1 cellular context compared by ENCODE assay signal in genomic region chr3:20039765-20040475, GRCh38.
TF ChIP-seq lines count a peak whose summit lies in the region.

Gene KAT2B (plus strand): TSS chr3:20040446. CDS start chr3:20040478, 32 bp downstream.

TF ChIP-seq in HepG2, 621 proteins besides CTCF, POLR2A, EP300 and RAD21 (continued from another document):
- TF ChIP-seq, protein P1, sequence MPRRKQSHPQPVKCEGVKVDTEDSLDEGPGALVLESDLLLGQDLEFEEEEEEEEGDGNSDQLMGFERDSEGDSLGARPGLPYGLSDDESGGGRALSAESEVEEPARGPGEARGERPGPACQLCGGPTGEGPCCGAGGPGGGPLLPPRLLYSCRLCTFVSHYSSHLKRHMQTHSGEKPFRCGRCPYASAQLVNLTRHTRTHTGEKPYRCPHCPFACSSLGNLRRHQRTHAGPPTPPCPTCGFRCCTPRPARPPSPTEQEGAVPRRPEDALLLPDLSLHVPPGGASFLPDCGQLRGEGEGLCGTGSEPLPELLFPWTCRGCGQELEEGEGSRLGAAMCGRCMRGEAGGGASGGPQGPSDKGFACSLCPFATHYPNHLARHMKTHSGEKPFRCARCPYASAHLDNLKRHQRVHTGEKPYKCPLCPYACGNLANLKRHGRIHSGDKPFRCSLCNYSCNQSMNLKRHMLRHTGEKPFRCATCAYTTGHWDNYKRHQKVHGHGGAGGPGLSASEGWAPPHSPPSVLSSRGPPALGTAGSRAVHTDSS (CRISPR knock-in tag; conservative IDR thresholded peaks at IDR 0.05), result no peak
- peak; percentile 65; the same call in 1 of the 2 replicates for TF ChIP-seq TBX2 (CRISPR knock-in tag; IDR thresholded peaks at IDR 0.05; ENCODE audit: borderline replicate concordance)
- no peak for TF ChIP-seq MNT (IDR thresholded peaks at IDR 0.05)
- TF ChIP-seq ZNF441 (CRISPR knock-in tag; IDR thresholded peaks at IDR 0.05; ENCODE audit: borderline replicate concordance), result no peak
- TF ChIP-seq ZNF574 (CRISPR knock-in tag; IDR thresholded peaks at IDR 0.05), result peak; percentile 36; the same call in 1 of the 2 replicates
- no peak for TF ChIP-seq ELF4 (CRISPR knock-in tag; IDR thresholded peaks at IDR 0.05; ENCODE audit: borderline replicate concordance)
- no peak for TF ChIP-seq ZSCAN22 (CRISPR knock-in tag; IDR thresholded peaks at IDR 0.05)
- no peak for TF ChIP-seq ZNF17 (CRISPR knock-in tag; IDR thresholded peaks at IDR 0.05)
- no peak for TF ChIP-seq ZBTB42 (CRISPR knock-in tag; IDR thresholded peaks at IDR 0.05)
- TF ChIP-seq ARID5B (CRISPR knock-in tag; IDR thresholded peaks at IDR 0.05), result peak; percentile 45; the same call in 1 of the 2 replicates
- TF ChIP-seq, protein P2, sequence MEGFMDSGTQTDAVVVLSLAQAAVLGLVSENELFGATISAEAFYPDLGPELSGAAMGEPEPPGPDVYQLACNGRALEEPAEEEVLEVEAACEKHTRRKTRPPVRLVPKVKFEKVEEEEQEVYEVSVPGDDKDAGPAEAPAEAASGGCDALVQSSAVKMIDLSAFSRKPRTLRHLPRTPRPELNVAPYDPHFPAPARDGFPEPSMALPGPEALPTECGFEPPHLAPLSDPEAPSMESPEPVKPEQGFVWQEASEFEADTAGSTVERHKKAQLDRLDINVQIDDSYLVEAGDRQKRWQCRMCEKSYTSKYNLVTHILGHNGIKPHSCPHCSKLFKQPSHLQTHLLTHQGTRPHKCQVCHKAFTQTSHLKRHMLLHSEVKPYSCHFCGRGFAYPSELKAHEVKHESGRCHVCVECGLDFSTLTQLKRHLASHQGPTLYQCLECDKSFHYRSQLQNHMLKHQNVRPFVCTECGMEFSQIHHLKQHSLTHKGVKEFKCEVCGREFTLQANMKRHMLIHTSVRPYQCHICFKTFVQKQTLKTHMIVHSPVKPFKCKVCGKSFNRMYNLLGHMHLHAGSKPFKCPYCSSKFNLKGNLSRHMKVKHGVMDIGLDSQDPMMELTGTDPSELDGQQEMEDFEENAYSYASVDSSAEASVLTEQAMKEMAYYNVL (CRISPR knock-in tag; IDR thresholded peaks at IDR 0.05; ENCODE audit: borderline replicate concordance), result no peak
- TF ChIP-seq ZBTB7A (CRISPR knock-in tag; IDR thresholded peaks at IDR 0.05), result 0 out of 2 replicates have a peak, but pooled peaks have one; percentile 50
- TF ChIP-seq SOX13 (IDR thresholded peaks at IDR 0.05), result no peak
- peak in 1 of 2 experiments; percentile 58; a peak in 2 of 4 replicates for TF ChIP-seq SOX13 (CRISPR knock-in tag; conservative IDR thresholded peaks at IDR 0.05 in 1 of 2, IDR thresholded peaks at IDR 0.05 in 1 of 2)
- no peak for TF ChIP-seq NFAT5 (CRISPR knock-in tag; IDR thresholded peaks at IDR 0.05)
- TF ChIP-seq SMAD1 (CRISPR knock-in tag; IDR thresholded peaks at IDR 0.05; ENCODE audit: borderline replicate concordance, low read depth), result no peak
- no peak for TF ChIP-seq NCOA5 (CRISPR knock-in tag; IDR thresholded peaks at IDR 0.05)
- no peak for TF ChIP-seq PRPF4 (IDR thresholded peaks at IDR 0.05; ENCODE audit: low read depth, low read length, poor library complexity, severe bottlenecking)
- TF ChIP-seq, protein P3, sequence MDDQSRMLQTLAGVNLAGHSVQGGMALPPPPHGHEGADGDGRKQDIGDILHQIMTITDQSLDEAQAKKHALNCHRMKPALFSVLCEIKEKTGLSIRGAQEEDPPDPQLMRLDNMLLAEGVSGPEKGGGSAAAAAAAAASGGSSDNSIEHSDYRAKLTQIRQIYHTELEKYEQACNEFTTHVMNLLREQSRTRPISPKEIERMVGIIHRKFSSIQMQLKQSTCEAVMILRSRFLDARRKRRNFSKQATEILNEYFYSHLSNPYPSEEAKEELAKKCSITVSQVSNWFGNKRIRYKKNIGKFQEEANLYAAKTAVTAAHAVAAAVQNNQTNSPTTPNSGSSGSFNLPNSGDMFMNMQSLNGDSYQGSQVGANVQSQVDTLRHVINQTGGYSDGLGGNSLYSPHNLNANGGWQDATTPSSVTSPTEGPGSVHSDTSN (CRISPR knock-in tag; IDR thresholded peaks at IDR 0.05; ENCODE audit: borderline replicate concordance), result no peak
- peak; percentile 24; the same call in 1 of the 2 replicates for TF ChIP-seq FOXO1 (CRISPR knock-in tag; IDR thresholded peaks at IDR 0.05)
- TF ChIP-seq CBFB (CRISPR knock-in tag; IDR thresholded peaks at IDR 0.05), result no peak
- TF ChIP-seq ARID2 (CRISPR knock-in tag; IDR thresholded peaks at IDR 0.05; ENCODE audit: borderline replicate concordance), result no peak
- no peak; the same call in 1 of the 2 replicates for TF ChIP-seq HNF4G (IDR thresholded peaks at IDR 0.05; ENCODE audit: borderline replicate concordance, low read depth, low read length)
- no peak for TF ChIP-seq HNF4G (CRISPR knock-in tag; IDR thresholded peaks at IDR 0.05; ENCODE audit: borderline replicate concordance, low read depth)
- peak; percentile 32; the same call in 1 of the 2 replicates for TF ChIP-seq MTA1 (CRISPR knock-in tag; IDR thresholded peaks at IDR 0.05; ENCODE audit: borderline replicate concordance)
- TF ChIP-seq YY1 (IDR thresholded peaks at IDR 0.05; ENCODE audit: insufficient read depth, insufficient replicate concordance, low read depth, low read length), result peak; percentile 26
- TF ChIP-seq, protein P4, sequence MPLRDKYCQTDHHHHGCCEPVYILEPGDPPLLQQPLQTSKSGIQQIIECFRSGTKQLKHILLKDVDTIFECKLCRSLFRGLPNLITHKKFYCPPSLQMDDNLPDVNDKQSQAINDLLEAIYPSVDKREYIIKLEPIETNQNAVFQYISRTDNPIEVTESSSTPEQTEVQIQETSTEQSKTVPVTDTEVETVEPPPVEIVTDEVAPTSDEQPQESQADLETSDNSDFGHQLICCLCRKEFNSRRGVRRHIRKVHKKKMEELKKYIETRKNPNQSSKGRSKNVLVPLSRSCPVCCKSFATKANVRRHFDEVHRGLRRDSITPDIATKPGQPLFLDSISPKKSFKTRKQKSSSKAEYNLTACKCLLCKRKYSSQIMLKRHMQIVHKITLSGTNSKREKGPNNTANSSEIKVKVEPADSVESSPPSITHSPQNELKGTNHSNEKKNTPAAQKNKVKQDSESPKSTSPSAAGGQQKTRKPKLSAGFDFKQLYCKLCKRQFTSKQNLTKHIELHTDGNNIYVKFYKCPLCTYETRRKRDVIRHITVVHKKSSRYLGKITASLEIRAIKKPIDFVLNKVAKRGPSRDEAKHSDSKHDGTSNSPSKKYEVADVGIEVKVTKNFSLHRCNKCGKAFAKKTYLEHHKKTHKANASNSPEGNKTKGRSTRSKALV (CRISPR knock-in tag; IDR thresholded peaks at IDR 0.05), result no peak
- TF ChIP-seq ZFP37 (CRISPR knock-in tag; IDR thresholded peaks at IDR 0.05; ENCODE audit: borderline replicate concordance), result no peak
- TF ChIP-seq ZNF770 (CRISPR knock-in tag; IDR thresholded peaks at IDR 0.05), result no peak; the same call in 1 of the 2 replicates
- TF ChIP-seq CENPX (CRISPR knock-in tag; IDR thresholded peaks at IDR 0.05), result no peak
- TF ChIP-seq ZNF331 (CRISPR knock-in tag; IDR thresholded peaks at IDR 0.05), result peak; percentile 54; the same call in 1 of the 2 replicates
- no peak for TF ChIP-seq AGO2 (optimal IDR thresholded peaks at IDR 0.05; ENCODE audit: low read depth, low read length)
